9 cellular contexts compared by ENCODE assay signal in the genomic region with DNA sequence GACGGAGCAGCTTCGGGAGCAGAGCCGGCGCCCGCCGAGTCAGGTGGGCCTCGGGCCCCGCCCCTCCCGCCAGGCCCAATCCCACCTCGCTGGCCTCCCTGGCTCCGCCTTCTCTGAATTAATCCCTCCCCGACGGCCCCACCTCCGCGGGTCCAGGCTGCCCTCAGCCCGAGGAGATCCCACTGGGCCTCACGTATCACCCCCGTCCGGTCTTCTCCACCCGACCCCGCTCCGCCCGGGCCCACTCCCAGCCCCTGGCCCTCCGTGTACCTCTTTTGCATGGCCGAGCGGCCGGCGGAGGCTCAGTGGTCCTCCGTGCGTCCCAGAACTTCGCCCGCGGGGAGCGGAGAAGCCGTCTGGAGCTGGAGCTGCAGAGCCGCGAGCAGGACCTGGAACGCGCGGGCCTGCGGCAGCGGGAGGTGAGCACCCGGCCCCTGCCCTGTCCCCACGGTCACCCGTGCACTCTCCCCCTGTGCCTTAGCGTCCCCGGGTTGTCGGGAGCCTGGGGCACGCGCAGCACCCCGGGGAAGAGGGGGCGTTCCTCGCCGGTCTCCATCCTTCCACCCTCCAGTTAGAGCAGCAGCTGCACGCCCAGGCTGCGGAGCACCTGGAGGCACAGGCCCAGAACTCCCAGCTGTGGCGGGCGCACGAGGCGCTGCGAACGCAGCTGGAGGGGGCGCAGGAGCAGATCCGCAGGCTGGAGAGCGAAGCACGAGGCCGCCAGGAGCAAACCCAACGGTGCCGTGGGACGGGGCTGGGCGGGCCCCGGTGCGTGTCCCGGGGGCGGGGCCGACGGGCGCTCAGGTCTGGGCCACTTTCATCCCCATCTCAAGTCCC. TPM values are rescaled to one million over a fixed set of nuclear protein-coding genes. Genes with fewer than 3 reads are reported as not detected.
DNase-seq lines count a peak whose midpoint lies in the region; ATAC-seq, FAIRE-seq and TF ChIP-seq lines count a peak whose summit lies in the region.
"Had no signal": no experiment of that assay in that cellular context is flagged by ENCODE, and none has a peak within 500 bp of the region (broad histone marks: within the 10 kb centered on the region; RNA-seq: fewer than 3 reads in every experiment).

No MANE protein-coding gene starts in this region.

- FAIRE-seq in D721Med (lab: Jason Lieb, UNC), result no peak

- ATAC-seq in HG03066 (IDR thresholded peaks at IDR 0.05; ENCODE audit: low read depth, unreplicated experiment) (peak; percentile 24), left cardiac atrium (peak; percentile 51 to 63), GM18868 (IDR thresholded peaks at IDR 0.05; ENCODE audit: unreplicated experiment) (no peak)

- intact Hi-C loops in left cardiac atrium (cut with DNase I), result no loop called here

- DNase-seq in D721Med (ENCODE audit: insufficient read length, low spot score) (peak; percentile 64), RPMI7951 (ENCODE audit: low read depth) (peak; percentile 47), left cardiac atrium (peak; percentile 88), renal cortical epithelial cell (ENCODE audit: low read depth) (peak; percentile 43), SHP77 (lab: John Stamatoyannopoulos, UW) (no peak)
- DNase-seq in activated naive CD8-positive, alpha-beta T cell treated with anti-CD3 and anti-CD28 coated beads, Interleukin-2, amount 50 U/mL, for 16 hours (ENCODE audit: low read depth, low spot score), result peak; percentile 46

- no peak for TF ChIP-seq CTCF in D721Med (IDR thresholded peaks at IDR 0.05; ENCODE audit: insufficient read depth, missing control alignments)

RNA-seq across cellular contexts. Expression of gene CD151, which starts 2.2 kb away (rescaled TPM):
- total RNA-seq in RPMI7951 (2014; rRNA removed; shearing (Covaris generic)), result 302 and 421 TPM in 2 replicates
- total RNA-seq in left cardiac atrium (100 to 1,000 TPM; 382 to 489 TPM), renal cortical epithelial cell (831 and 921 TPM in 2 replicates)

RNA-seq across cellular contexts. Expression of gene CRACR2B, which starts 2.8 kb away (rescaled TPM):
- 1.8 and 2.5 TPM in 2 replicates for total RNA-seq in RPMI7951 (2014; rRNA removed; shearing (Covaris generic))
- total RNA-seq in left cardiac atrium (10 to 100 TPM; 18.9 to 27.7 TPM), renal cortical epithelial cell (3.7 and 6.4 TPM in 2 replicates)
- total RNA-seq: HT1080 had no signal

RNA-seq across cellular contexts. Expression of gene PNPLA2, which starts 11.8 kb away (rescaled TPM):
- total RNA-seq in RPMI7951 (2014; rRNA removed; shearing (Covaris generic)), result 9.4 and 10.5 TPM in 2 replicates
- total RNA-seq in left cardiac atrium (100 to 1,000 TPM; 316 to 372 TPM), renal cortical epithelial cell (19.3 and 60.1 TPM in 2 replicates)

RNA-seq across cellular contexts. Expression of gene POLR2L, which starts 11.8 kb away (rescaled TPM):
- 167 and 183 TPM in 2 replicates for total RNA-seq in RPMI7951 (2014; rRNA removed; shearing (Covaris generic))
- total RNA-seq in left cardiac atrium (100 to 1,000 TPM; 163 to 202 TPM), renal cortical epithelial cell (38.0 and 64.1 TPM in 2 replicates)

RNA-seq across cellular contexts. Expression of gene TSPAN4, which starts 12.1 kb away (rescaled TPM):
- total RNA-seq in RPMI7951 (2014; rRNA removed; shearing (Covaris generic)), result 95.2 and 137 TPM in 2 replicates
- total RNA-seq in left cardiac atrium, result 10 to 100 TPM; 46.1 to 63.5 TPM
- total RNA-seq in renal cortical epithelial cell, result 85.4 and 86.2 TPM in 2 replicates

Comparison
In these comparisons a context has a peak if more than half of its experiments do, and no peak if none do; other contexts are left out.
1. DNase-seq: peak in D721Med (single experiment), RPMI7951 (single experiment), activated naive CD8-positive, alpha-beta T cell treated with anti-CD3 and anti-CD28 coated beads, Interleukin-2, amount 50 U/mL, for 16 hours (single experiment), left cardiac atrium (single experiment) and renal cortical epithelial cell (single experiment); none in SHP77 (0 of 2).